ENCODE assay signal across 6 cellular contexts in genomic region chr19:14091885-14092462, GRCh38. TPM values are rescaled to one million over a fixed set of nuclear protein-coding genes. Genes with fewer than 3 reads are reported as not detected.
DNase-seq lines count a peak whose midpoint lies in the region; ATAC-seq and TF ChIP-seq lines count a peak whose summit lies in the region.

No MANE protein-coding gene starts in this region.

- CTCF ChIA-PET in activated CD4-positive, alpha-beta memory T cell treated with anti-CD3 and anti-CD28 coated beads, Interleukin-2, amount 10 ng/mL, durations not matched to agents 7 days and 5 days (lab: Charles Lee): interaction anchor here (0.8 to 1.7 kb wide), 2 partner anchors 23 to 45 kb away, joined by 4 read pairs; partner anchors contain the start of gene ASF1B

- H3K4me3 ChIP-seq in kidney epithelial cell (ENCODE audit: low read depth, low read length): peak overlapping the region; percentile 67

- POLR2A ChIA-PET in activated CD4-positive, alpha-beta memory T cell treated with anti-CD3 and anti-CD28 coated beads, Interleukin-2, amount 10 ng/mL, durations not matched to agents 7 days and 5 days (lab: Charles Lee): interaction anchor here (0.6 to 1.7 kb wide), 9 partner anchors 10 to 247 kb away, joined by 3 to 11 read pairs (median 4); partner anchors contain the start of genes ASF1B, IL27RA and PRKACA

- no peak for TF ChIP-seq CTCF in kidney epithelial cell (IDR thresholded peaks at IDR 0.05; ENCODE audit: insufficient read depth, low read length, poor library complexity, severe bottlenecking)

- H3K27me3 Mint-ChIP-seq in activated CD4-positive, alpha-beta memory T cell treated with anti-CD3 and anti-CD28 coated beads, Interleukin-2, amount 10 ng/mL, durations not matched to agents 7 days and 5 days: no peaks in the 10 kb centered on the region

- no peaks in the 10 kb centered on the region for H3K27me3 ChIP-seq in kidney epithelial cell (ENCODE audit: control insufficient read depth, insufficient read depth, low read length)

- no peaks in the 10 kb centered on the region for H3K36me3 ChIP-seq in kidney epithelial cell (ENCODE audit: control insufficient read depth, insufficient read depth, low read length)

- H3K4me3 Mint-ChIP-seq in activated CD4-positive, alpha-beta memory T cell treated with anti-CD3 and anti-CD28 coated beads, Interleukin-2, amount 10 ng/mL, durations not matched to agents 7 days and 5 days: peak overlapping the region; percentile 99

- DNase-seq in stimulated activated CD4-positive, alpha-beta T cell treated with anti-CD3 and anti-CD28 coated beads, Interleukin-4, amount 100 ng/mL, for 1 hour: peak; percentile 42
- no peak for DNase-seq in stimulated activated CD4-positive, alpha-beta T cell treated with anti-CD3 and anti-CD28 coated beads, Interleukin-12 subunit alpha, Interleukin-12 subunit beta, amount 100 ng/mL, for 4 hours
- peak; percentile 52 for DNase-seq in activated CD4-positive, alpha-beta memory T cell treated with anti-CD3 and anti-CD28 coated beads, Interleukin-2, amount 10 ng/mL, durations not matched to agents 7 days and 5 days
- no peak for DNase-seq in kidney epithelial cell (ENCODE audit: low read depth)
- DNase-seq in 8988T: no peak
- DNase-seq in left lobe of liver (ENCODE audit: low spot score): no peak

- peaks cover 33% of the 10 kb centered on the region for H3K36me3 Mint-ChIP-seq in activated CD4-positive, alpha-beta memory T cell treated with anti-CD3 and anti-CD28 coated beads, Interleukin-2, amount 10 ng/mL, durations not matched to agents 7 days and 5 days (ENCODE audit: low read depth)

- ATAC-seq in left lobe of liver: no peak

- peak overlapping the region; percentile 98 for H3K27ac Mint-ChIP-seq in activated CD4-positive, alpha-beta memory T cell treated with anti-CD3 and anti-CD28 coated beads, Interleukin-2, amount 10 ng/mL, durations not matched to agents 7 days and 5 days

- peaks cover 23% of the 10 kb centered on the region for H3K4me1 Mint-ChIP-seq in activated CD4-positive, alpha-beta memory T cell treated with anti-CD3 and anti-CD28 coated beads, Interleukin-2, amount 10 ng/mL, durations not matched to agents 7 days and 5 days

- peaks cover 9% of the 10 kb centered on the region for H3K9me3 Mint-ChIP-seq in activated CD4-positive, alpha-beta memory T cell treated with anti-CD3 and anti-CD28 coated beads, Interleukin-2, amount 10 ng/mL, durations not matched to agents 7 days and 5 days

RNA-seq across cellular contexts. Expression of gene SAMD1, which starts 1.4 kb away (rescaled TPM):
- total RNA-seq in activated CD4-positive, alpha-beta memory T cell treated with anti-CD3 and anti-CD28 coated beads, Interleukin-2, amount 10 ng/mL, durations not matched to agents 7 days and 5 days: 10 to 100 TPM; 63.4 to 64.6 TPM
- total RNA-seq in kidney epithelial cell (21.8 and 42.0 TPM in 2 replicates), left lobe of liver (19.1 TPM)

RNA-seq across cellular contexts. Expression of gene C19orf67, which starts 6.4 kb away (rescaled TPM):
- total RNA-seq in activated CD4-positive, alpha-beta memory T cell treated with anti-CD3 and anti-CD28 coated beads, Interleukin-2, amount 10 ng/mL, durations not matched to agents 7 days and 5 days: under 1 TPM in 1 of 2 experiments, not detected in 1; 0.35 TPM
- total RNA-seq in kidney epithelial cell: not detected in 2 replicates
- total RNA-seq in left lobe of liver: not detected

RNA-seq across cellular contexts. Expression of gene MISP3, which starts 19.4 kb away (rescaled TPM):
- 1 to 10 TPM; 3.2 to 3.5 TPM for total RNA-seq in activated CD4-positive, alpha-beta memory T cell treated with anti-CD3 and anti-CD28 coated beads, Interleukin-2, amount 10 ng/mL, durations not matched to agents 7 days and 5 days
- total RNA-seq in kidney epithelial cell (0.68 and 1.5 TPM in 2 replicates), left lobe of liver (15.2 TPM)

RNA-seq across cellular contexts. Expression of gene PRKACA, which starts 25.6 kb away (rescaled TPM):
- total RNA-seq in activated CD4-positive, alpha-beta memory T cell treated with anti-CD3 and anti-CD28 coated beads, Interleukin-2, amount 10 ng/mL, durations not matched to agents 7 days and 5 days: 10 to 100 TPM; 48.1 to 49.8 TPM
- total RNA-seq in kidney epithelial cell (37.3 and 44.5 TPM in 2 replicates), left lobe of liver (78.4 TPM)

RNA-seq across cellular contexts. Expression of gene PALM3, which starts 30.1 kb away (rescaled TPM):
- total RNA-seq in activated CD4-positive, alpha-beta memory T cell treated with anti-CD3 and anti-CD28 coated beads, Interleukin-2, amount 10 ng/mL, durations not matched to agents 7 days and 5 days: not detected
- total RNA-seq in kidney epithelial cell: not detected in 2 replicates
- total RNA-seq in left lobe of liver: 42.7 TPM

Comparison
In these comparisons a context has a peak if more than half of its experiments do, and no peak if none do; other contexts are left out.
1. DNase-seq: peak in stimulated activated CD4-positive, alpha-beta T cell treated with anti-CD3 and anti-CD28 coated beads, Interleukin-4, amount 100 ng/mL, for 1 hour (single experiment) and activated CD4-positive, alpha-beta memory T cell treated with anti-CD3 and anti-CD28 coated beads, Interleukin-2, amount 10 ng/mL, durations not matched to agents 7 days and 5 days (single experiment); none in stimulated activated CD4-positive, alpha-beta T cell treated with anti-CD3 and anti-CD28 coated beads, Interleukin-12 subunit alpha, Interleukin-12 subunit beta, amount 100 ng/mL, for 4 hours (single experiment), kidney epithelial cell (single experiment), 8988T (single experiment) and left lobe of liver (single experiment).